ENCODE assay signal across 11 cellular contexts in the genomic region with DNA sequence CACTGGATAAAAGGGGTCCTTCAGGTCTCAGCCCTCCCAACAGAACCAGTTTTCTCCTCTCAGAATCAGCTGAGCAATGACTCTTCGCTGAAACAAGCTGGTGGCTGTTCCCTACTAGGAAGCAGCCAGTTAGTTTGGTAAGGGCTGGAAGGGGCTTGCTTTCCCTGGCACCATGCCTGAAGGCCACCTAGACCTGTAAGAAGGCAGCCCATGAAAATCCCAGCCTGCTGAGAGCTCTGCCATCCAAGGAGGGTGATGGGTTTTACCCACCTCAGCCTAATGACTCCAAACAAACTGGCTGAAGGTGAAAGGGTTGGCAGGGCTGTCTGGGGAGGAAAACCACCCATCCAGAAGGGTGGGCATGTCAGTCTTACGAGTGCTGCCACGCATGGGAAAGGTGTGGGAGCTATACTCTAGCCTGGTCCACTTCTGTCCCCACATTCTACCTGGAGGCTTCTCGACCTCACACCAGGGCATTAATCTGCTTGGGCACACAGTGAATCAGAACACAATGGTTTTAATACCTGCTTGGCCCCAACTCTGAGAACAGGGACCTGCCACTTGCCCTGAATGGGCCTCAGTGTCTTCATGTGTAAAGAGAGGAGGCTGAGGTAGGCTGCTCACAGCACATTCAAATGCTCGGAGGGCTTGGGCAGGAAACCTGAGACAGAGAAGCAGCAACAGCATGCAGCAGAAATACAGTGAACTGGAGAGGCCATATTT. TPM values are rescaled to one million over a fixed set of nuclear protein-coding genes. Genes with fewer than 3 reads are reported as not detected.
A peak's percentile ranks its signal among the peaks of the same experiment; 100 is the strongest.
DNase-seq lines count a peak whose midpoint lies in the region; ATAC-seq, FAIRE-seq and TF ChIP-seq lines count a peak whose summit lies in the region.
"Had no signal": no experiment of that assay in that cellular context is flagged by ENCODE, and none has a peak within 500 bp of the region (broad histone marks: within the 10 kb centered on the region; RNA-seq: fewer than 3 reads in every experiment).

No MANE protein-coding gene starts in this region.

- no peak for FAIRE-seq in endothelial cell of umbilical vein (lab: Jason Lieb, UNC)

- H2AFZ ChIP-seq in endothelial cell of umbilical vein (ENCODE audit: low read depth, low read length), result no peak overlapping the region

- intact Hi-C loops in left ventricle myocardium superior (cut with micrococcal nuclease) (no loop called here), endothelial cell of umbilical vein (cut with micrococcal nuclease) (no loop called here), prostate gland (cut with DNase I) (no loop called here), vagina (cut with DNase I) (loop anchor here (5.0 kb wide), 1 partner anchor 1542 kb away; no protein-coding TSS in a partner anchor)

- no peaks in the 10 kb centered on the region for H3K27me3 ChIP-seq in right atrium auricular region
- H3K27me3 ChIP-seq in endothelial cell of umbilical vein (ENCODE audit: control insufficient read depth in 2 of 2, insufficient read depth in 2 of 2, low read length in 2 of 2), result no peaks in the 10 kb centered on the region
- no peaks in the 10 kb centered on the region for H3K27me3 ChIP-seq in prostate gland (replicated peaks; ENCODE audit: insufficient read depth)
- H3K27me3 ChIP-seq in vagina, result no peaks in the 10 kb centered on the region
- H3K27me3 ChIP-seq: BLaER1 had no signal

- H3K27ac ChIP-seq in right atrium auricular region, result peak overlapping the region; percentile 94 to 96
- peak overlapping the region; percentile 83 for H3K27ac ChIP-seq in endothelial cell of umbilical vein (ENCODE audit: insufficient read depth, low read depth, low read length)
- peak overlapping the region; percentile 68 to 78 for H3K27ac ChIP-seq in prostate gland
- H3K27ac ChIP-seq in vagina, result peak overlapping the region; percentile 77
- H3K27ac ChIP-seq: BLaER1 had no signal

- no peaks in the 10 kb centered on the region for H3K9me1 ChIP-seq in endothelial cell of umbilical vein (replicated peaks; ENCODE audit: control insufficient read depth, extremely low read depth, insufficient read depth, low read length)

- no peaks in the 10 kb centered on the region for H4K20me1 ChIP-seq in endothelial cell of umbilical vein (replicated peaks; ENCODE audit: control insufficient read depth, extremely low read depth, insufficient read depth, low read length)

- POLR2A ChIA-PET in endothelial cell of umbilical vein (lab: Charles Lee), result no interaction called here

- no peaks in the 10 kb centered on the region for H3K79me2 ChIP-seq in endothelial cell of umbilical vein (ENCODE audit: control insufficient read depth, insufficient read depth, low read length)

- dilution Hi-C loops in endothelial cell of umbilical vein (cut with MboI; ENCODE audit: extremely low pct_ligation_motif_present, low sequenced_read_pairs), result no loop called here

- WGBS in prostate gland, result 74% methylated on average over 5 of the region's 5 CpGs

- BruUV-seq in endothelial cell of umbilical vein (replicated peaks; lab: Mats Ljungman, UMichigan), result no TSS peak

- CTCF ChIA-PET in endothelial cell of umbilical vein (lab: Charles Lee), result interaction anchor here (0.8 to 3.9 kb wide), 8 partner anchors 8 to 193 kb away, joined by 3 to 25 read pairs (median 6); no protein-coding TSS in a partner anchor

- no peak for TF ChIP-seq CTCF in right atrium auricular region (IDR thresholded peaks at IDR 0.05)
- no peak for TF ChIP-seq CTCF in endothelial cell of umbilical vein (IDR thresholded peaks at IDR 0.05; ENCODE audit: extremely low read depth in 1 of 2, insufficient read depth in 1 of 2, low read depth in 1 of 2, low read length in 2 of 2)
- TF ChIP-seq CTCF in prostate gland (IDR thresholded peaks at IDR 0.05), result no peak
- TF ChIP-seq CTCF in vagina (IDR thresholded peaks at IDR 0.05), result no peak

- H3K4me3 ChIP-seq in right atrium auricular region (no peak overlapping the region), endothelial cell of umbilical vein (replicated peaks in 1 of 3; ENCODE audit: insufficient read depth in 1 of 3, low read depth in 1 of 3, low read length in 3 of 3) (no peak overlapping the region), prostate gland (no peak overlapping the region), vagina (no peak overlapping the region)
- H3K4me3 ChIP-seq: BLaER1 had no signal

- ATAC-seq in left ventricle myocardium superior, result no peak
- no peak for ATAC-seq in GM21786 (IDR thresholded peaks at IDR 0.05; ENCODE audit: unreplicated experiment)

- no peak for DNase-seq in right atrium auricular region (ENCODE audit: low spot score)
- no peak for DNase-seq in left ventricle myocardium superior
- no peak for DNase-seq in endothelial cell of umbilical vein (ENCODE audit: low read depth, low spot score)
- DNase-seq in prostate gland (ENCODE audit: low spot score), result no peak
- DNase-seq in vagina (ENCODE audit: extremely low spot score in 2 of 2), result no peak
- DNase-seq in SW 1271 (lab: John Stamatoyannopoulos, UW), result no peak
- DNase-seq in superior temporal gyrus (ENCODE audit: extremely low spot score), result no peak
- DNase-seq: effector CD8-positive, alpha-beta T cell; GDM1 had no signal

- no peaks in the 10 kb centered on the region for H3K9me3 ChIP-seq in right atrium auricular region
- no peaks in the 10 kb centered on the region for H3K9me3 ChIP-seq in endothelial cell of umbilical vein (replicated peaks; ENCODE audit: control insufficient read depth, insufficient read depth, low read length)
- no peaks in the 10 kb centered on the region for H3K9me3 ChIP-seq in prostate gland
- H3K9me3 ChIP-seq in vagina, result no peaks in the 10 kb centered on the region
- H3K9me3 ChIP-seq: BLaER1 had no signal

- H3K4me1 ChIP-seq in right atrium auricular region (peaks cover 0 to 81% of the 10 kb centered on the region in 2 donors), endothelial cell of umbilical vein (ENCODE audit: control insufficient read depth, extremely low read depth, insufficient read depth, low read length) (peaks cover 23% of the 10 kb centered on the region), prostate gland (replicated peaks) (peaks cover 30% of the 10 kb centered on the region), vagina (peaks cover 57% of the 10 kb centered on the region)

- peaks cover 90% of the 10 kb centered on the region for H3K36me3 ChIP-seq in right atrium auricular region
- H3K36me3 ChIP-seq in endothelial cell of umbilical vein (ENCODE audit: control insufficient read depth in 2 of 2, extremely low read depth in 1 of 2, insufficient read depth in 2 of 2, low read length in 2 of 2), result peaks cover 8 to 26% of the 10 kb centered on the region in 2 experiments
- peaks cover 10 to 44% of the 10 kb centered on the region in 2 donors for H3K36me3 ChIP-seq in prostate gland
- peaks cover 0 to 62% of the 10 kb centered on the region in 2 donors for H3K36me3 ChIP-seq in vagina

- H3K9ac ChIP-seq in endothelial cell of umbilical vein (replicated peaks; ENCODE audit: extremely low read depth, insufficient read depth, low read length), result no peak overlapping the region
- H3K9ac ChIP-seq: BLaER1 had no signal

- TF ChIP-seq POLR2A in endothelial cell of umbilical vein (IDR thresholded peaks at IDR 0.05; ENCODE audit: low read depth, low read length) (no peak), prostate gland (IDR thresholded peaks at IDR 0.05) (no peak), vagina (IDR thresholded peaks at IDR 0.05) (no peak)

- H3K4me2 ChIP-seq in endothelial cell of umbilical vein (ENCODE audit: insufficient read depth, low read length), result no peak overlapping the region
- H3K4me2 ChIP-seq: BLaER1 had no signal

TF ChIP-seq in endothelial cell of umbilical vein, 7 proteins besides CTCF, POLR2A, EP300 and RAD21:
- no peak for TF ChIP-seq MYC (IDR thresholded peaks at IDR 0.05; ENCODE audit: low read depth, low read length)
- TF ChIP-seq GATA2 (IDR thresholded peaks at IDR 0.05; ENCODE audit: insufficient read depth, insufficient read length, low read depth, low read length), result no peak
- TF ChIP-seq JUN (IDR thresholded peaks at IDR 0.05; ENCODE audit: borderline replicate concordance, insufficient read depth, insufficient read length, low read depth), result no peak
- TF ChIP-seq, protein P1, sequence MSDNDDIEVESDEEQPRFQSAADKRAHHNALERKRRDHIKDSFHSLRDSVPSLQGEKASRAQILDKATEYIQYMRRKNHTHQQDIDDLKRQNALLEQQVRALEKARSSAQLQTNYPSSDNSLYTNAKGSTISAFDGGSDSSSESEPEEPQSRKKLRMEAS (IDR thresholded peaks at IDR 0.05; ENCODE audit: insufficient read depth, insufficient read length), result no peak
- no peak for TF ChIP-seq FOS (IDR thresholded peaks at IDR 0.05; ENCODE audit: borderline replicate concordance, insufficient read depth, low read length)

RNA-seq across cellular contexts. Expression of gene CD46, which starts 53.1 kb away (rescaled TPM):
- total RNA-seq in right atrium auricular region, result 10 to 100 TPM; 44.9 to 85.4 TPM
- 113 TPM for total RNA-seq in left ventricle myocardium superior
- total RNA-seq in endothelial cell of umbilical vein, result 243 and 256 TPM in 2 replicates
- polyA plus RNA-seq in endothelial cell of umbilical vein, result 94.2 and 134 TPM in 2 replicates
- 84.0 and 97.3 TPM in 2 replicates for polyA plus RNA-seq in endothelial cell of umbilical vein (2011; cell fraction: cytosol; rRNA removed)
- polyA plus RNA-seq in endothelial cell of umbilical vein (2011; cell fraction: nucleus; rRNA removed), result 453 and 583 TPM in 2 replicates
- polyA plus RNA-seq in endothelial cell of umbilical vein (2012), result 143 and 177 TPM in 2 replicates
- 125 and 133 TPM in 2 replicates for polyA minus RNA-seq in endothelial cell of umbilical vein
- polyA minus RNA-seq in endothelial cell of umbilical vein (2011; cell fraction: cytosol; rRNA and poly(A)+ RNA removed), result 151 TPM
- polyA minus RNA-seq in endothelial cell of umbilical vein (2011; cell fraction: nucleus; rRNA and poly(A)+ RNA removed), result 192 and 295 TPM in 2 replicates
- total RNA-seq in prostate gland, result 100 to 1,000 TPM; 173 to 327 TPM
- 143 TPM for total RNA-seq in vagina
